In the genomic region with DNA sequence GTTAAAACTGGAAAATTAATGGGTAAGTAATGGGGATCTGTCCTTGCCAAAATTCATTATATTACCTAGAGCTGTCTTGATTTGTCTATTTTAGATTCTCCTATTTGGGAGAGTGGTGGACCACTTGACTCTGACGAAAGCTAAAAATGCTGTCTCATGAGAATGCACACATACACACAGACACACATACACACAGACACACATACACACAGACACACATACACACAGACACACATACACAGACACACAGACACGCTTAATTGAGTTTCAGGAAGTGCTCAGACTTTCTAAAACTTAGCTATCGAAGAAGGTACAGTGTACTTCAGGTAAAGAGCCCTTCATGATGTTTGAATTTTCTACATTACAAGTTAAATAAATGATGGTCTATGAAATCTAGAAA, we compare ENCODE assay signal across 22 cellular contexts.
DNase-seq lines count a peak whose midpoint lies in the region; ATAC-seq, FAIRE-seq and TF ChIP-seq lines count a peak whose summit lies in the region.
"Had no signal": no experiment of that assay in that cellular context is flagged by ENCODE, and none has a peak within 500 bp of the region (broad histone marks: within the 10 kb centered on the region; RNA-seq: fewer than 3 reads in every experiment).

No MANE protein-coding gene starts in this region.

- no peaks in the 10 kb centered on the region for H3K36me3 Mint-ChIP-seq in endodermal cell (ENCODE audit: low read depth)
- no peaks in the 10 kb centered on the region for H3K36me3 Mint-ChIP-seq in activated T-helper 1 cell treated with anti-CD3 and anti-CD28 coated beads, Interleukin-12 subunit alpha, Interleukin-12 subunit beta, Interleukin-2, Interleukin-4 antibody, amounts not matched to agents 30 ng/mL and 10 ng/mL and 1 ng/mL, durations not matched to agents 14 hours and 24 hours and 36 hours (ENCODE audit: low read depth)
- H3K36me3 Mint-ChIP-seq: IgD-negative memory B cell had no signal

- WGBS in A549 (ENCODE audit: missing lambda C conversion rate) = 68% methylated on average over 3 of the region's 3 CpGs
- 95% methylated on average over 3 of the region's 3 CpGs; no CpG with 5 or more reads in 1 of the 2 experiments for WGBS in endodermal cell (ENCODE audit: insufficient coverage in 1 of 2, insufficient read length in 1 of 2), 2 experiments

- H3K36me3 ChIP-seq in RWPE2 (ENCODE audit: low read depth) = no peaks in the 10 kb centered on the region
- no peaks in the 10 kb centered on the region for H3K36me3 ChIP-seq in left lung
- H3K36me3 ChIP-seq in endodermal cell (ENCODE audit: control insufficient read depth, insufficient read depth, low read length) = no peaks in the 10 kb centered on the region

- peak overlapping the region; percentile 65 for H3K4me2 ChIP-seq in A549

- no peak for TF ChIP-seq RAD21 in A549 (conservative IDR thresholded peaks at IDR 0.05 in 1 of 2, IDR thresholded peaks at IDR 0.05 in 1 of 2)

- ATAC-seq in A549 (peak in 1 of 2 experiments; percentile 18; a peak in 3 of 6 replicates), RWPE2 (ENCODE audit: low read depth) (peak; percentile 3; the same call in 1 of the 3 replicates), left lung (peak; percentile 62)

- H3K27me3 Mint-ChIP-seq in endodermal cell (ENCODE audit: insufficient read depth) = no peaks in the 10 kb centered on the region
- no peaks in the 10 kb centered on the region for H3K27me3 Mint-ChIP-seq in activated T-helper 1 cell treated with anti-CD3 and anti-CD28 coated beads, Interleukin-12 subunit alpha, Interleukin-12 subunit beta, Interleukin-2, Interleukin-4 antibody, amounts not matched to agents 30 ng/mL and 10 ng/mL and 1 ng/mL, durations not matched to agents 14 hours and 24 hours and 36 hours (ENCODE audit: insufficient read depth)
- H3K27me3 Mint-ChIP-seq: IgD-negative memory B cell had no signal

- H3K4me3 Mint-ChIP-seq in endodermal cell = no peak overlapping the region
- no peak overlapping the region for H3K4me3 Mint-ChIP-seq in activated T-helper 1 cell treated with anti-CD3 and anti-CD28 coated beads, Interleukin-12 subunit alpha, Interleukin-12 subunit beta, Interleukin-2, Interleukin-4 antibody, amounts not matched to agents 30 ng/mL and 10 ng/mL and 1 ng/mL, durations not matched to agents 14 hours and 24 hours and 36 hours

- TF ChIP-seq POLR2A in A549 (IDR thresholded peaks at IDR 0.05; ENCODE audit: low read length) (no peak), GM12891 (IDR thresholded peaks at IDR 0.05; ENCODE audit: low read depth, low read length) (no peak)

- POLR2A ChIA-PET in A549 (lab: Yijun Ruan, JAX) = no interaction called here

- H3K9ac ChIP-seq in endodermal cell (ENCODE audit: extremely low read depth, low read length, poor library complexity, severe bottlenecking) = no peak overlapping the region

- peak overlapping the region; percentile 85 for H3K27ac ChIP-seq in A549
- peak overlapping the region; percentile 96 for H3K27ac ChIP-seq in RWPE2 (ENCODE audit: poor library complexity, severe bottlenecking)
- H3K27ac ChIP-seq in left lung = no peak overlapping the region
- H3K27ac ChIP-seq in endodermal cell (ENCODE audit: low read depth, low read length) = no peak overlapping the region
- H3K27ac ChIP-seq: C4-2B, HL-60, SK-N-MC had no signal

- peak in 1 of 2 experiments; percentile 29 for DNase-seq in A549 (ENCODE audit: low read depth in 1 of 2, low spot score in 1 of 2)
- DNase-seq in GM12891 (ENCODE audit: insufficient read length, low spot score) = no peak
- no peak for DNase-seq in RWPE2 (ENCODE audit: low spot score)
- no peak for DNase-seq in left lung
- DNase-seq in medulla oblongata (ENCODE audit: extremely low spot score) = no peak
- no peak for DNase-seq in endodermal cell
- no peak for DNase-seq in activated T-helper 1 cell treated with anti-CD3 and anti-CD28 coated beads, Interleukin-12 subunit alpha, Interleukin-12 subunit beta, Interleukin-2, Interleukin-4 antibody, amounts not matched to agents 30 ng/mL and 10 ng/mL and 1 ng/mL, durations not matched to agents 14 hours and 24 hours and 36 hours (ENCODE audit: low spot score)
- no peak for DNase-seq in NCI-H774 (lab: John Stamatoyannopoulos, UW)
- DNase-seq: DND-41, H7, Karpas-422, MM.1S, NCI-H1092 treated with DMSO at 0.1 percent for 48 hours, NCI-H146, NCI-H2029 treated with DMSO at 0.1 percent for 48 hours, NCI-H2171, NCI-H446 treated with DMSO at 0.1 percent for 48 hours had no signal

- peaks cover 61% of the 10 kb centered on the region for H3K4me1 ChIP-seq in A549
- peaks cover 64% of the 10 kb centered on the region for H3K4me1 ChIP-seq in RWPE2 (ENCODE audit: insufficient read depth, poor library complexity, severe bottlenecking)
- H3K4me1 ChIP-seq in left lung = peaks cover 0 to 5% of the 10 kb centered on the region in 2 donors
- H3K4me1 ChIP-seq in endodermal cell (ENCODE audit: control insufficient read depth, insufficient read depth, low read length) = no peaks in the 10 kb centered on the region

- intact Hi-C loops in left lung (cut with DNase I) = no loop called here
- intact Hi-C loops in activated T-helper 1 cell treated with anti-CD3 and anti-CD28 coated beads, Interleukin-12 subunit alpha, Interleukin-12 subunit beta, Interleukin-2, Interleukin-4 antibody, amounts not matched to agents 30 ng/mL and 10 ng/mL and 1 ng/mL, durations not matched to agents 14 hours and 24 hours and 36 hours (cut with micrococcal nuclease) = no loop called here

- H3K9me3 Mint-ChIP-seq in endodermal cell = no peaks in the 10 kb centered on the region
- no peaks in the 10 kb centered on the region for H3K9me3 Mint-ChIP-seq in activated T-helper 1 cell treated with anti-CD3 and anti-CD28 coated beads, Interleukin-12 subunit alpha, Interleukin-12 subunit beta, Interleukin-2, Interleukin-4 antibody, amounts not matched to agents 30 ng/mL and 10 ng/mL and 1 ng/mL, durations not matched to agents 14 hours and 24 hours and 36 hours

- TF ChIP-seq EP300 in A549 (IDR thresholded peaks at IDR 0.05) = no peak

- H3K4me3 ChIP-seq in A549 (no peak overlapping the region), RWPE2 (ENCODE audit: severe bottlenecking) (no peak overlapping the region), left lung (no peak overlapping the region), endodermal cell (ENCODE audit: low read length) (no peak overlapping the region)
- H3K4me3 ChIP-seq: SK-N-MC had no signal

- TF ChIP-seq CTCF in A549 (IDR thresholded peaks at IDR 0.05) (no peak), RWPE2 (IDR thresholded peaks at IDR 0.05; ENCODE audit: poor library complexity, severe bottlenecking) (no peak), left lung (IDR thresholded peaks at IDR 0.05) (no peak), endodermal cell (conservative IDR thresholded peaks at IDR 0.05) (no peak)

- H3K9me3 ChIP-seq in A549 (no peaks in the 10 kb centered on the region), RWPE2 (ENCODE audit: severe bottlenecking) (no peaks in the 10 kb centered on the region), left lung (no peaks in the 10 kb centered on the region), endodermal cell (ENCODE audit: control insufficient read depth, low read length) (no peaks in the 10 kb centered on the region)

- no peak overlapping the region for H3K27ac Mint-ChIP-seq in endodermal cell
- H3K27ac Mint-ChIP-seq in activated T-helper 1 cell treated with anti-CD3 and anti-CD28 coated beads, Interleukin-12 subunit alpha, Interleukin-12 subunit beta, Interleukin-2, Interleukin-4 antibody, amounts not matched to agents 30 ng/mL and 10 ng/mL and 1 ng/mL, durations not matched to agents 14 hours and 24 hours and 36 hours = no peak overlapping the region
- H3K27ac Mint-ChIP-seq: IgD-negative memory B cell had no signal

- no peak for FAIRE-seq in A549 (lab: Jason Lieb, UNC)
- FAIRE-seq in GM12891 (lab: Jason Lieb, UNC) = peak; percentile 47
- FAIRE-seq: HTR-8/SVneo had no signal

- CTCF ChIA-PET in A549 (lab: Yijun Ruan, JAX) = no interaction called here

- H3K4me1 Mint-ChIP-seq in endodermal cell = no peaks in the 10 kb centered on the region
- H3K4me1 Mint-ChIP-seq in activated T-helper 1 cell treated with anti-CD3 and anti-CD28 coated beads, Interleukin-12 subunit alpha, Interleukin-12 subunit beta, Interleukin-2, Interleukin-4 antibody, amounts not matched to agents 30 ng/mL and 10 ng/mL and 1 ng/mL, durations not matched to agents 14 hours and 24 hours and 36 hours (ENCODE audit: low read depth) = no peaks in the 10 kb centered on the region
- H3K4me1 Mint-ChIP-seq: IgD-negative memory B cell had no signal

- H3K27me3 ChIP-seq in RWPE2 (ENCODE audit: insufficient read depth, poor library complexity, severe bottlenecking) (no peaks in the 10 kb centered on the region), left lung (no peaks in the 10 kb centered on the region), endodermal cell (ENCODE audit: control insufficient read depth, insufficient read depth, low read length, poor library complexity, severe bottlenecking) (no peaks in the 10 kb centered on the region)

TF ChIP-seq in GM12891, 5 proteins besides CTCF, POLR2A, EP300 and RAD21:
- no peak for TF ChIP-seq TAF1 (IDR thresholded peaks at IDR 0.05; ENCODE audit: low read depth, low read length)
- no peak for TF ChIP-seq POU2F2 (IDR thresholded peaks at IDR 0.05; ENCODE audit: low read depth, low read length)
- no peak for TF ChIP-seq POLR2AphosphoS5 (IDR thresholded peaks at IDR 0.05; ENCODE audit: low read depth, low read length)
- TF ChIP-seq SPI1 (IDR thresholded peaks at IDR 0.05; ENCODE audit: low read depth, low read length) = no peak
- TF ChIP-seq PAX5 (IDR thresholded peaks at IDR 0.05; ENCODE audit: insufficient read depth, low read length, severe bottlenecking) = no peak
TF ChIP-seq in GM12891: peak in this region for 0.

Comparison
In these comparisons a context has a peak if more than half of its experiments do, and no peak if none do; other contexts are left out.
1. H3K27ac ChIP-seq: peak in A549 (2 of 2) and RWPE2 (single experiment); none in left lung (0 of 2) and endodermal cell (single experiment).